ENCODE assay signal across 1 cellular context in genomic region chr22:21640810-21641209, GRCh38.
TF ChIP-seq lines count a peak whose summit lies in the region.

No MANE protein-coding gene starts in this region.

TF ChIP-seq in H1, 55 proteins besides CTCF, POLR2A, EP300 and RAD21:
- TF ChIP-seq RFX5 (IDR thresholded peaks at IDR 0.05; ENCODE audit: borderline replicate concordance, low read depth, low read length) (no peak), SAP30 (IDR thresholded peaks at IDR 0.05; ENCODE audit: insufficient read depth, insufficient replicate concordance, low read length) (no peak), GABPA (IDR thresholded peaks at IDR 0.05; ENCODE audit: borderline replicate concordance, insufficient read depth, low read length) (no peak), JUN (IDR thresholded peaks at IDR 0.05; ENCODE audit: low read depth, low read length) (no peak), SP2 (IDR thresholded peaks at IDR 0.05; ENCODE audit: low read length) (no peak), SP1 (IDR thresholded peaks at IDR 0.05; ENCODE audit: low read depth, low read length) (no peak), E2F6 (IDR thresholded peaks at IDR 0.05) (no peak), CHD7 (IDR thresholded peaks at IDR 0.05; ENCODE audit: insufficient replicate concordance, low read length) (no peak), USF2 (IDR thresholded peaks at IDR 0.05; ENCODE audit: low read length) (no peak), POLR2AphosphoS5 (IDR thresholded peaks at IDR 0.05; ENCODE audit: low read depth, low read length) (no peak), KDM5A (IDR thresholded peaks at IDR 0.05; ENCODE audit: low read length) (no peak), CEBPB (IDR thresholded peaks at IDR 0.05; ENCODE audit: low read depth, low read length) (no peak), TAF1 (IDR thresholded peaks at IDR 0.05; ENCODE audit: low read depth, low read length) (no peak), ATF2 (IDR thresholded peaks at IDR 0.05; ENCODE audit: low read length) (no peak), SIRT6 (IDR thresholded peaks at IDR 0.05; ENCODE audit: low read length) (no peak), NRF1 (IDR thresholded peaks at IDR 0.05; ENCODE audit: low read depth, low read length) (no peak), TAF7 (optimal IDR thresholded peaks at IDR 0.05; ENCODE audit: borderline replicate concordance, low read depth, low read length) (no peak), CHD1 (IDR thresholded peaks at IDR 0.05; ENCODE audit: low read depth, low read length) (no peak), SIX5 (IDR thresholded peaks at IDR 0.05; ENCODE audit: low read depth, low read length) (no peak), KDM4A (IDR thresholded peaks at IDR 0.05; ENCODE audit: low read depth, low read length, severe bottlenecking) (no peak)
